Comparison of ENCODE assay signal across 9 cellular contexts in the genomic region with DNA sequence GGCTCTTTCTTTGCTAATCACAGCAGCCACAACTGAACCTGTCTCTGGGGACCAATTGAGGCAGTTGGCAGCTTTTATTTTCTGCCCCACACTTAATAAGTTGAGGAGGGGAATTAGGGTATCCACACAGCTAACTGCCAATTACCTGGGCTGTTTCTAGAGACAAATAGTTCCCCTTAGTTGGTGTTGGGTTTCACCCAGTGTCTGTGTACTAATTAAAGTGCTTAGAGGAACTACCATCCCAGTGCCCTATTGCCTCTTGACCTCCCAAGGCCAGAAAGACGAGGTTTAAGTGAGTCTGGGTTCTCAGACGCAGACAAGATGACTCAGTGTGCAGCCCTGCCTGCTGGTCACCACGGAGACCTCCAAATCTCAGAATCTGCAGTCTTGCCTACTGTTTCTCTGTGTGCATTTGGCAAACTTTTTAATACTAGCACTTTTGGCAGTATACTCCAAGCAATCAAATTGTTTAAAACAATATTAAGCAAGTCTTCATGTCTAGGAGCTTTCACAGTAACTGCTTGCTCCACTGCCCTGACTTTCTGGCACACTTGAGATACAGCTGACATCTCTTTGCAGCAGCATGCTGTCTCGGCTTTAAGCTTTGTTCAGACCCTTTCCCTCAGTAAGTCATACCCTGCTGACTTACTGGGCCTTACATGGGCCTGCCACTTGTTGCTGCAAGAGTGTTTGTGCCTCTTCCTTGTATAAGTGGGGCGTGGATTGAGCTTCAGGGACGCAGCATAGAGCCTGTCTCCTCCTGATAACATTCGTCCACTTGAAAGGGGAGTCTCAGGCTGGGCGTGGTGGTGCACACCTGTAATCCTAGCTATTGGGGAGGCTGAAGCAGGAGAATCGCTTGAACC. TPM values are rescaled to one million over a fixed set of nuclear protein-coding genes. Genes with fewer than 3 reads are reported as not detected.
DNase-seq lines count a peak whose midpoint lies in the region; ATAC-seq and TF ChIP-seq lines count a peak whose summit lies in the region.
"Had no signal": no experiment of that assay in that cellular context is flagged by ENCODE, and none has a peak within 500 bp of the region (broad histone marks: within the 10 kb centered on the region; RNA-seq: fewer than 3 reads in every experiment).

No MANE protein-coding gene starts in this region.

- H3K27ac ChIP-seq in body of pancreas, result no peak overlapping the region
- peak overlapping the region in 2 of 3 donors; percentile 11 to 37 for H3K27ac ChIP-seq in thyroid gland

- H3K4me3 ChIP-seq in body of pancreas (no peak overlapping the region), thyroid gland (replicated peaks in 1 of 3) (no peak overlapping the region)

- TF ChIP-seq CTCF in body of pancreas (IDR thresholded peaks at IDR 0.05) (no peak), thyroid gland (IDR thresholded peaks at IDR 0.05) (no peak)

- H3K27me3 ChIP-seq in body of pancreas (no peaks in the 10 kb centered on the region), thyroid gland (no peaks in the 10 kb centered on the region)

- ATAC-seq in body of pancreas, result peak; percentile 52
- ATAC-seq in HG03175 (IDR thresholded peaks at IDR 0.05; ENCODE audit: unreplicated experiment), result no peak

- 80 to 82% methylated on average over 9 of the region's 9 CpGs for WGBS in body of pancreas, 2 donors
- 56 to 61% methylated on average over 9 of the region's 9 CpGs for WGBS in thyroid gland, 2 donors

- H3K36me3 ChIP-seq in body of pancreas (replicated peaks in 1 of 2; ENCODE audit: insufficient read depth in 1 of 2, low read depth in 2 of 2) (no peaks in the 10 kb centered on the region), thyroid gland (no peaks in the 10 kb centered on the region)

- H3K9me3 ChIP-seq in body of pancreas (no peaks in the 10 kb centered on the region), thyroid gland (no peaks in the 10 kb centered on the region)

- TF ChIP-seq POLR2A in body of pancreas (IDR thresholded peaks at IDR 0.05) (no peak), thyroid gland (IDR thresholded peaks at IDR 0.05) (no peak)

- H3K4me1 ChIP-seq in body of pancreas (no peaks in the 10 kb centered on the region), thyroid gland (peaks cover 17 to 64% of the 10 kb centered on the region in 2 donors)

- DNase-seq in NCI-H2227 treated with DMSO at 0.1 percent for 48 hours (lab: John Stamatoyannopoulos, UW) (peak; percentile 8), NCI-H2227 (lab: John Stamatoyannopoulos, UW; ENCODE audit: unreplicated experiment) (no peak), body of pancreas (peak in 1 of 4 donors; percentile 44), kidney glomerular epithelial cell (lab: John Stamatoyannopoulos, UW) (peak; percentile 65), thyroid gland (peak; percentile 38 to 41), inferior parietal cortex (ENCODE audit: extremely low spot score) (no peak)
- DNase-seq in stimulated activated CD4-positive, alpha-beta T cell treated with anti-CD3 and anti-CD28 coated beads, Interleukin-4, amount 100 ng/mL, for 4 hours, result no peak
- DNase-seq: AML-193 had no signal

- intact Hi-C loops in body of pancreas (cut with DNase I) (no loop called here), thyroid gland (cut with DNase I) (no loop called here)

RNA-seq across cellular contexts. Expression of gene STK35, which starts 31.9 kb away (rescaled TPM):
- total RNA-seq in body of pancreas (10 to 100 TPM in 1 of 2 donors, 1 to 10 TPM in 1; 8.6 to 22.7 TPM), thyroid gland (10 to 100 TPM; 15.6 to 20.3 (median 17.9) TPM)

Comparison
In these comparisons a context has a peak if more than half of its experiments do, and no peak if none do; other contexts are left out.
1. DNase-seq: peak in NCI-H2227 treated with DMSO at 0.1 percent for 48 hours (single experiment), kidney glomerular epithelial cell (single experiment) and thyroid gland (2 of 2); none in NCI-H2227 (single experiment), stimulated activated CD4-positive, alpha-beta T cell treated with anti-CD3 and anti-CD28 coated beads, Interleukin-4, amount 100 ng/mL, for 4 hours (0 of 2) and inferior parietal cortex (single experiment).
2. H3K27ac ChIP-seq: peak in thyroid gland (2 of 3); none in body of pancreas (0 of 4).